ENCODE assay signal across 11 cellular contexts in the genomic region with DNA sequence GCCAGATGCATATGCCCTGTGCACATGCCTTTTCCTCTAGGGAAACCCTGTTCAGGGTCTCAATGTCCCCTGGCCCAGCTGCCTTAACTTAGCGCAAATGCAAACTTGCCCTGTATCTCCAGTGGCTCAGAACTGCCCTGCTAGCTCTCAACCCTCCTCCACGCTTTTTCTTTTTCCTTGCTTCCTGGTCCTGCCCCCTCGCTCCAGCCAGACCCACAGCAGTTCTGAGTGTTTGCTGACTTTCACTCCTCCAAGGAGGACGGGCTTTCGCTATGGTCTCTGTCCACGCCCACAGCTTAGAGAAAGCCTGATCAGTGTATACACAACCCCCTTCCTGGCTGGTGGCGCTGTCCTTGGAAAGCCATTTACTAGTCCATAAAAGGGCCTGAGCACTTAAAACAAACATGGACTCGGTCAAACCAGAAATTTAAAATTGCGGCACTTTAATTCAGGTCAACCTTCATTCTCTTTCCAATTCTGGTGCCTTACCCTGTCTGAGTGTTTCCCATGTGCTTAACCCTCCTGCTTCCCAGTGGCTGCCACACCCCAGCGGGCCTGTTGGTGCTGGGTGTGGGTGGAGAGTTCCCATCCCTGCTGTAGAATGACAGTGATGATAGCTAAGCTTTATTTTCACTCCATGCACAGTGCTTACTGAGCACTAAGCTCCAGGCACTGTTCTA. TPM values are rescaled to one million over a fixed set of nuclear protein-coding genes. Genes with fewer than 3 reads are reported as not detected.
DNase-seq lines count a peak whose midpoint lies in the region; ATAC-seq and FAIRE-seq lines count a peak whose summit lies in the region.
"Had no signal": no experiment of that assay in that cellular context is flagged by ENCODE, and none has a peak within 500 bp of the region (broad histone marks: within the 10 kb centered on the region; RNA-seq: fewer than 3 reads in every experiment).

No MANE protein-coding gene starts in this region.

- no peaks in the 10 kb centered on the region for H3K36me3 Mint-ChIP-seq in activated T-helper 17 cell treated with anti-CD3 and anti-CD28 coated beads, Interleukin-2, amount 50 U/mL, for 72 hours (ENCODE audit: low read depth)

- peak overlapping the region; percentile 26 for H3K4me3 ChIP-seq in mucosa of stomach (ENCODE audit: low read length)

- H3K27me3 Mint-ChIP-seq in activated T-helper 17 cell treated with anti-CD3 and anti-CD28 coated beads, Interleukin-2, amount 50 U/mL, for 72 hours = peaks cover 5% of the 10 kb centered on the region

- FAIRE-seq in GM19239 (lab: Jason Lieb, UNC) = no peak
- FAIRE-seq: G401.6 had no signal

- peak overlapping the region; percentile 31 for H3K9ac ChIP-seq in mucosa of stomach (ENCODE audit: low read length)

- no peaks in the 10 kb centered on the region for H3K27me3 ChIP-seq in mucosa of stomach (ENCODE audit: control insufficient read depth, insufficient read depth, low read length)

- peaks cover 55% of the 10 kb centered on the region for H3K4me1 ChIP-seq in mucosa of stomach (ENCODE audit: control insufficient read depth, insufficient read depth, low read length)

- peak; percentile 83 for ATAC-seq in esophagus mucosa
- no peak for ATAC-seq in activated T-helper 17 cell treated with anti-CD3 and anti-CD28 coated beads, Interleukin-2, amount 50 U/mL, for 72 hours (replicated peaks)

- H3K4me3 Mint-ChIP-seq in activated T-helper 17 cell treated with anti-CD3 and anti-CD28 coated beads, Interleukin-2, amount 50 U/mL, for 72 hours = no peak overlapping the region
- H3K4me3 Mint-ChIP-seq: T-helper 1 cell treated with Interleukin-12 subunit alpha and Interleukin-12 subunit beta and Interleukin-4 antibody, amounts not matched to agents 30 μg/mL and 1 μg/mL, for 36 hours had no signal

- DNase-seq in AG08396 (ENCODE audit: low spot score) (peak; percentile 89), NCI-H146 treated with DMSO at 0.1 percent for 48 hours (lab: John Stamatoyannopoulos, UW; ENCODE audit: unreplicated experiment) (peak; percentile 8), GM19239 (ENCODE audit: insufficient read length, low spot score) (no peak), germinal center (ENCODE audit: low spot score) (no peak), DMS79 treated with DMSO at 0.1 percent for 48 hours (lab: John Stamatoyannopoulos, UW) (no peak)
- DNase-seq: erythroblast had no signal

- peaks cover 18% of the 10 kb centered on the region for H3K4me1 Mint-ChIP-seq in activated T-helper 17 cell treated with anti-CD3 and anti-CD28 coated beads, Interleukin-2, amount 50 U/mL, for 72 hours

- no peaks in the 10 kb centered on the region for H3K36me3 ChIP-seq in mucosa of stomach (ENCODE audit: control insufficient read depth, insufficient read depth, low read length)

- no peaks in the 10 kb centered on the region for H3K9me3 Mint-ChIP-seq in activated T-helper 17 cell treated with anti-CD3 and anti-CD28 coated beads, Interleukin-2, amount 50 U/mL, for 72 hours
- H3K9me3 Mint-ChIP-seq: T-helper 1 cell treated with Interleukin-12 subunit alpha and Interleukin-12 subunit beta and Interleukin-4 antibody, amounts not matched to agents 30 μg/mL and 1 μg/mL, for 36 hours had no signal

- H3K27ac Mint-ChIP-seq in activated T-helper 17 cell treated with anti-CD3 and anti-CD28 coated beads, Interleukin-2, amount 50 U/mL, for 72 hours = no peak overlapping the region
- H3K27ac Mint-ChIP-seq: T-helper 1 cell treated with Interleukin-12 subunit alpha and Interleukin-12 subunit beta and Interleukin-4 antibody, amounts not matched to agents 30 μg/mL and 1 μg/mL, for 36 hours had no signal

- no peaks in the 10 kb centered on the region for H3K9me3 ChIP-seq in mucosa of stomach (ENCODE audit: control insufficient read depth, low read length)

RNA-seq across cellular contexts. Expression of a gene that starts 15.6 kb away (rescaled TPM):
- total RNA-seq in esophagus mucosa = 7.3 TPM
- total RNA-seq in activated T-helper 17 cell treated with anti-CD3 and anti-CD28 coated beads, Interleukin-2, amount 50 U/mL, for 72 hours = under 1 TPM in 1 of 2 donors, not detected in 1; 0.21 TPM

RNA-seq across cellular contexts. Expression of a gene that starts 35.4 kb away (rescaled TPM):
- total RNA-seq in esophagus mucosa = 55.0 TPM
- 10 to 100 TPM in 1 of 2 donors, 1 to 10 TPM in 1; 9.1 to 32.0 TPM for total RNA-seq in activated T-helper 17 cell treated with anti-CD3 and anti-CD28 coated beads, Interleukin-2, amount 50 U/mL, for 72 hours

Comparison
In these comparisons a context has a peak if more than half of its experiments do, and no peak if none do; other contexts are left out.
1. DNase-seq: peak in AG08396 (single experiment) and NCI-H146 treated with DMSO at 0.1 percent for 48 hours (single experiment); none in GM19239 (single experiment), germinal center (single experiment) and DMS79 treated with DMSO at 0.1 percent for 48 hours (single experiment).